Comparison of ENCODE assay signal across 19 cellular contexts in the genomic region with DNA sequence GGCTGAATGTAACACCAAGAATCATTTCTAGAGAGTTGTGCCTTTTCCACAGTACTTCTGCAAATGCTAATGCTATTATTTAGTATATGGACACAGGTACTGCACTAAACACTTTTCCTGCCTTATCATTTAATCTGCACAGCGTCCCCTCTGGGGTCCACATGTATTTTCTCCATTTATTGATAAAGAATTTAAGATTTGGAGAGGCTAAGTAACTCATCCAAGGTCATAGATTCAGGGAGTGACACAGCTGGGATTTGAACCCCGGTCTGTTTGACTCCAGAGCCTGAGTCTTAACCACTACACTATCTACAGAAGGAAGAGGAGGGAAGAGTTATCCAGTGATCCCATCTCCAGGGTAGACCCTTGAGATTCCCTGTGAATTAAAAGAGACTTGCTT. TPM values are rescaled to one million over a fixed set of nuclear protein-coding genes. Genes with fewer than 3 reads are reported as not detected.
DNase-seq lines count a peak whose midpoint lies in the region; ATAC-seq and TF ChIP-seq lines count a peak whose summit lies in the region.
"Had no signal": no experiment of that assay in that cellular context is flagged by ENCODE, and none has a peak within 500 bp of the region (broad histone marks: within the 10 kb centered on the region; RNA-seq: fewer than 3 reads in every experiment).

No MANE protein-coding gene starts in this region.

- no peak overlapping the region for H4K91ac ChIP-seq in mesenchymal stem cell (ENCODE audit: low read length)

- no peak overlapping the region for H3K23ac ChIP-seq in mesenchymal stem cell (ENCODE audit: low read length in 2 of 2)

- H3K27ac ChIP-seq in mammary epithelial cell (ENCODE audit: insufficient read depth, low read depth, low read length), result no peak overlapping the region
- H3K27ac ChIP-seq in PC-3 (ENCODE audit: low read length), result no peak overlapping the region
- H3K27ac ChIP-seq in mesenchymal stem cell (ENCODE audit: low read length, poor library complexity, severe bottlenecking), result no peak overlapping the region
- H3K27ac ChIP-seq: C4-2B, HL-60, RWPE1, SJCRH30 had no signal

- no peaks in the 10 kb centered on the region for H3K36me3 Mint-ChIP-seq in MCF 10A (ENCODE audit: insufficient read depth, unreplicated experiment)

- no peaks in the 10 kb centered on the region for H3K9me2 ChIP-seq in PC-3 (replicated peaks; ENCODE audit: low read length)

- CTCF ChIA-PET in mammary epithelial cell (lab: Charles Lee; ENCODE audit: low non-redundant PET), result interaction anchor here (0.6 kb wide), 1 partner anchor 562 kb away, joined by 3 read pairs; no protein-coding TSS in a partner anchor
- CTCF ChIA-PET in MCF 10A (lab: Yijun Ruan, JAX), result interaction anchor here (0.6 to 2.6 kb wide), 4 partner anchors 9 to 192 kb away, joined by 3 to 12 read pairs (median 3); no protein-coding TSS in a partner anchor
- CTCF ChIA-PET in PC-3 (lab: Charles Lee), result no interaction called here
- CTCF ChIA-PET in GM10248 (lab: Yijun Ruan, JAX), result interaction anchor here (0.8 to 11.0 kb wide), 6 partner anchors 9 to 1411 kb away, joined by 3 to 109 read pairs (median 3); no protein-coding TSS in a partner anchor

- H3K4me1 ChIP-seq in mammary epithelial cell (ENCODE audit: insufficient read depth, low read length) (no peaks in the 10 kb centered on the region), PC-3 (ENCODE audit: insufficient read depth, low read length) (no peaks in the 10 kb centered on the region), mesenchymal stem cell (ENCODE audit: control insufficient read depth, insufficient read depth, low read depth, low read length) (no peaks in the 10 kb centered on the region)
- H3K4me1 ChIP-seq: SJCRH30 had no signal

- no peaks in the 10 kb centered on the region for H3K9me3 Mint-ChIP-seq in MCF 10A (ENCODE audit: unreplicated experiment)

- no peak for TF ChIP-seq CTCF in mammary epithelial cell (conservative IDR thresholded peaks at IDR 0.05 in 1 of 2, IDR thresholded peaks at IDR 0.05 in 1 of 2; ENCODE audit: extremely low read depth in 1 of 2, insufficient read depth in 1 of 2, low read depth in 1 of 2, low read length in 2 of 2)
- TF ChIP-seq CTCF in MCF 10A (IDR thresholded peaks at IDR 0.05; ENCODE audit: unreplicated experiment), result no peak
- no peak for TF ChIP-seq CTCF in PC-3 (conservative IDR thresholded peaks at IDR 0.05; ENCODE audit: low read depth, low read length)
- TF ChIP-seq CTCF in GM10248 (IDR thresholded peaks at IDR 0.05; ENCODE audit: control extremely low read depth, extremely low read depth, low read depth, missing control alignments), result no peak

- no peak overlapping the region for H3K27ac Mint-ChIP-seq in MCF 10A (ENCODE audit: low read depth, unreplicated experiment)

- H3K9me3 ChIP-seq in mammary epithelial cell (replicated peaks; ENCODE audit: insufficient read depth, low read length) (no peaks in the 10 kb centered on the region), PC-3 (ENCODE audit: low read length) (no peaks in the 10 kb centered on the region), mesenchymal stem cell (ENCODE audit: control insufficient read depth, low read length) (no peaks in the 10 kb centered on the region)
- H3K9me3 ChIP-seq: SJCRH30 had no signal

- intact Hi-C loops in mammary epithelial cell (cut with micrococcal nuclease) (loop anchor here (5.0 to 10.0 kb wide), 2 partner anchors 800 to 1832 kb away; no protein-coding TSS in a partner anchor), MCF 10A (cut with micrococcal nuclease) (loop anchor here (10.0 kb wide), 1 partner anchor 1922 kb away; no protein-coding TSS in a partner anchor), PC-3 (cut with micrococcal nuclease) (loop anchor here (10.0 kb wide), 2 partner anchors 782 to 798 kb away; no protein-coding TSS in a partner anchor)

- H3K27me3 ChIP-seq in mammary epithelial cell (ENCODE audit: insufficient read depth, low read length) (peaks cover 1% of the 10 kb centered on the region), PC-3 (ENCODE audit: low read length) (no peaks in the 10 kb centered on the region), mesenchymal stem cell (ENCODE audit: control insufficient read depth in 1 of 2, insufficient read depth in 1 of 2, low read length in 2 of 2) (no peaks in the 10 kb centered on the region)
- H3K27me3 ChIP-seq: SJCRH30 had no signal

- H3K79me2 ChIP-seq in mammary epithelial cell (ENCODE audit: insufficient read depth, low read length) (no peaks in the 10 kb centered on the region), PC-3 (ENCODE audit: low read length) (no peaks in the 10 kb centered on the region)

- no peak for ATAC-seq in PC-3
- no peak for ATAC-seq in GM18868 (IDR thresholded peaks at IDR 0.05; ENCODE audit: unreplicated experiment)

- 49% methylated on average over 2 of the region's 2 CpGs for WGBS in mammary epithelial cell (ENCODE audit: low coverage, missing lambda C conversion rate)
- WGBS in mesenchymal stem cell, result no CpG with 5 or more reads among the region's 2 CpGs

- H4K20me1 ChIP-seq in mammary epithelial cell (ENCODE audit: insufficient read depth, low read length), result no peaks in the 10 kb centered on the region
- no peaks in the 10 kb centered on the region for H4K20me1 ChIP-seq in PC-3 (ENCODE audit: low read length)

- no peak overlapping the region for H2BK5ac ChIP-seq in mesenchymal stem cell (ENCODE audit: low read depth, low read length, poor library complexity, severe bottlenecking)

- peaks cover 6% of the 10 kb centered on the region for H3K4me1 Mint-ChIP-seq in MCF 10A (ENCODE audit: insufficient read depth, unreplicated experiment)

- H3K4me3 Mint-ChIP-seq in MCF 10A (ENCODE audit: unreplicated experiment), result no peak overlapping the region

- no peaks in the 10 kb centered on the region for H3K27me3 Mint-ChIP-seq in MCF 10A (ENCODE audit: insufficient read depth, unreplicated experiment)

- H2BK120ac ChIP-seq in mesenchymal stem cell (ENCODE audit: low read depth, low read length), result no peak overlapping the region

- POLR2A ChIA-PET in MCF 10A (lab: Yijun Ruan, JAX) (no interaction called here), PC-3 (lab: Charles Lee; ENCODE audit: unreplicated experiment) (no interaction called here), GM10248 (lab: Yijun Ruan, JAX) (no interaction called here)

- H3K14ac ChIP-seq in mesenchymal stem cell (ENCODE audit: low read length in 2 of 2), result no peak overlapping the region

- DNase-seq in mammary epithelial cell (peak; percentile 11), MCF 10A (ENCODE audit: unreplicated experiment) (no peak), PC-3 (peak; percentile 25), mesenchymal stem cell (no peak), GM10248 (ENCODE audit: extremely low spot score) (no peak), SKM-1 (lab: John Stamatoyannopoulos, UW; ENCODE audit: unreplicated experiment) (no peak)
- no peak for DNase-seq in activated CD4-positive, alpha-beta T cell treated with anti-CD3 and anti-CD28 coated beads, Interleukin-2, amount 50 U/mL, for 4 hours
- DNase-seq: 8988T, GDM1, KBM-7, NCI-H1092 treated with DMSO at 0.1 percent for 48 hours, NCI-H2029, NCI-H510A, SJCRH30, T-helper 9 cell had no signal

- H2AFZ ChIP-seq in mammary epithelial cell (ENCODE audit: low read depth, low read length), result no peak overlapping the region
- H2AFZ ChIP-seq in PC-3 (ENCODE audit: low read length), result no peak overlapping the region
- H2AFZ ChIP-seq in mesenchymal stem cell (ENCODE audit: low read depth, low read length), result no peak overlapping the region

- H3K4me3 ChIP-seq in mammary epithelial cell (replicated peaks in 1 of 3; ENCODE audit: insufficient read depth in 1 of 3, low read depth in 2 of 3, low read length in 3 of 3), result no peak overlapping the region
- no peak overlapping the region for H3K4me3 ChIP-seq in PC-3 (ENCODE audit: low read length)
- no peak overlapping the region for H3K4me3 ChIP-seq in mesenchymal stem cell (ENCODE audit: insufficient read depth in 1 of 2, low read depth in 1 of 2, low read length in 2 of 2)
- H3K4me3 ChIP-seq: SJCRH30 had no signal

- H3F3A ChIP-seq in PC-3 (ENCODE audit: low read length, unreplicated experiment), result no peaks in the 10 kb centered on the region

- no peak overlapping the region for H2AK5ac ChIP-seq in mesenchymal stem cell (ENCODE audit: low read length, severe bottlenecking)

- no peak overlapping the region for H2BK12ac ChIP-seq in mesenchymal stem cell (ENCODE audit: low read length in 2 of 2)

- no peak overlapping the region for H2BK15ac ChIP-seq in mesenchymal stem cell (ENCODE audit: low read depth, poor library complexity, severe bottlenecking)

- H3K79me1 ChIP-seq in mesenchymal stem cell (replicated peaks; ENCODE audit: low read length, poor library complexity, severe bottlenecking), result no peaks in the 10 kb centered on the region

- no peaks in the 10 kb centered on the region for H3K36me3 ChIP-seq in mammary epithelial cell (ENCODE audit: insufficient read depth, low read length)
- H3K36me3 ChIP-seq in PC-3 (ENCODE audit: low read depth, low read length), result no peaks in the 10 kb centered on the region
- peaks cover 0 to 4% of the 10 kb centered on the region in 2 experiments for H3K36me3 ChIP-seq in mesenchymal stem cell (ENCODE audit: control insufficient read depth in 1 of 2, insufficient read depth in 2 of 2, low read depth in 1 of 2, low read length in 2 of 2)
- H3K36me3 ChIP-seq: SJCRH30 had no signal

- no peak overlapping the region for H3K4ac ChIP-seq in mesenchymal stem cell (ENCODE audit: low read depth in 1 of 2, low read length in 2 of 2)

- no peak overlapping the region for H3K18ac ChIP-seq in mesenchymal stem cell (ENCODE audit: low read depth in 1 of 2, low read length in 2 of 2)

- in situ Hi-C loops in mammary epithelial cell (cut with MboI; ENCODE audit: low sequenced_read_pairs in 2 of 2), result loop anchor here (5.0 to 10.0 kb wide), 2 partner anchors 1402 to 1410 kb away; a partner anchor contains a TSS

- BruUV-seq in mammary epithelial cell (replicated peaks; lab: Mats Ljungman, UMichigan) (no TSS peak), MCF 10A (replicated peaks; lab: Mats Ljungman, UMichigan) (no TSS peak), PC-3 (replicated peaks; lab: Mats Ljungman, UMichigan) (no TSS peak)

- H4K8ac ChIP-seq in mesenchymal stem cell (ENCODE audit: low read length), result no peak overlapping the region

- H3K9ac ChIP-seq in mammary epithelial cell (ENCODE audit: insufficient read depth, low read length), result no peak overlapping the region
- H3K9ac ChIP-seq in PC-3 (ENCODE audit: low read length), result no peak overlapping the region
- peak overlapping the region; percentile 10 for H3K9ac ChIP-seq in mesenchymal stem cell (ENCODE audit: low read length)

- H3K4me2 ChIP-seq in mammary epithelial cell (ENCODE audit: insufficient read depth, low read depth, low read length) (no peak overlapping the region), PC-3 (ENCODE audit: low read length) (no peak overlapping the region), mesenchymal stem cell (ENCODE audit: low read length, poor library complexity, severe bottlenecking) (no peak overlapping the region)

- dilution Hi-C loops in mammary epithelial cell (cut with HindIII; ENCODE audit: low sequenced_read_pairs), result loop anchor here (25.0 kb wide), 1 partner anchor 1410 kb away; a partner anchor contains a TSS

RNA-seq across cellular contexts. Expression of a gene that starts 24.9 kb away (rescaled TPM):
- total RNA-seq in mammary epithelial cell (1 to 10 TPM in 1 of 2 donors, under 1 TPM in 1; 0.73 to 3.0 TPM), MCF 10A (2022) (1.5 and 2.0 TPM in 2 replicates), PC-3 (2014; rRNA removed) (1.1 and 1.2 TPM in 2 replicates)
- polyA plus RNA-seq in mammary epithelial cell, result 1.00 TPM
- polyA minus RNA-seq in mammary epithelial cell, result not detected
- polyA plus RNA-seq in mesenchymal stem cell (2013, experiment 1 of 2), result 0.08 TPM
- polyA plus RNA-seq in mesenchymal stem cell (2013, experiment 2 of 2), result 0.16 TPM

Comparison
In these comparisons a context has a peak if more than half of its experiments do, and no peak if none do; other contexts are left out.
1. DNase-seq: peak in mammary epithelial cell (single experiment) and PC-3 (single experiment); none in MCF 10A (single experiment), mesenchymal stem cell (single experiment), activated CD4-positive, alpha-beta T cell treated with anti-CD3 and anti-CD28 coated beads, Interleukin-2, amount 50 U/mL, for 4 hours (0 of 2), GM10248 (single experiment) and SKM-1 (single experiment).